ENCODE assay signal across 8 cellular contexts in genomic region chrX:154097003-154097596, GRCh38. TPM values are rescaled to one million over a fixed set of nuclear protein-coding genes. Genes with fewer than 3 reads are reported as not detected.
DNase-seq lines count a peak whose midpoint lies in the region; ATAC-seq and TF ChIP-seq lines count a peak whose summit lies in the region.

No MANE protein-coding gene starts in this region.

- peak overlapping the region; percentile 82 for H4K8ac ChIP-seq in trophoblast cell (ENCODE audit: low read depth, low read length)

- H2AK5ac ChIP-seq in trophoblast cell (ENCODE audit: low read length) = peak overlapping the region; percentile 96

- DNase-seq in DMS153 treated with DMSO at 0.1 percent for 48 hours (lab: John Stamatoyannopoulos, UW; ENCODE audit: unreplicated experiment) (peak; percentile 29), cardiac muscle cell (ENCODE audit: low read depth in 1 of 2, low spot score in 1 of 2) (peak; percentile 72 to 85), trophoblast cell (peak in 1 of 2 donors; percentile 43), type B pancreatic cell (ENCODE audit: extremely low spot score, unreplicated experiment) (peak; percentile 82)
- peak; percentile 11 for DNase-seq in activated naive CD8-positive, alpha-beta T cell treated with anti-CD3 and anti-CD28 coated beads, Interleukin-2, amount 50 U/mL, for 16 hours (ENCODE audit: low read depth, low spot score)

- H3K36me3 Mint-ChIP-seq in type B pancreatic cell = no peaks in the 10 kb centered on the region

- H3K9ac ChIP-seq in KMS-11 (peak overlapping the region; percentile 55; the same call in 1 of the 2 replicates), SU-DHL-6 (ENCODE audit: low read length) (peak overlapping the region; percentile 77), trophoblast cell (ENCODE audit: low read length) (peak overlapping the region; percentile 83)

- H3K4me1 ChIP-seq in KMS-11 (ENCODE audit: low read depth, poor library complexity, severe bottlenecking) = peaks cover 26% of the 10 kb centered on the region
- H3K4me1 ChIP-seq in cardiac muscle cell (ENCODE audit: low read depth) = peaks cover 15% of the 10 kb centered on the region
- H3K4me1 ChIP-seq in trophoblast cell (ENCODE audit: control insufficient read depth in 1 of 2, insufficient read depth in 2 of 2, low read length in 2 of 2) = peaks cover 0 to 22% of the 10 kb centered on the region in 2 experiments

- H2AFZ ChIP-seq in KMS-11 (ENCODE audit: low read depth) = no peak overlapping the region
- H2AFZ ChIP-seq in SU-DHL-6 (ENCODE audit: low read depth, low read length, severe bottlenecking) = no peak overlapping the region
- H2AFZ ChIP-seq in trophoblast cell (ENCODE audit: insufficient read depth, low read length, poor library complexity) = peak overlapping the region; percentile 93

- H3K9me2 ChIP-seq in SU-DHL-6 (replicated peaks; ENCODE audit: insufficient read depth, low read length) = no peaks in the 10 kb centered on the region

- H4K20me1 ChIP-seq in KMS-11 (ENCODE audit: insufficient read depth) = no peaks in the 10 kb centered on the region
- 0 out of 2 replicates have a peak, but pooled peaks cover 10% of the 10 kb centered on the region for H4K20me1 ChIP-seq in SU-DHL-6 (ENCODE audit: low read depth, low read length)

- peak overlapping the region; percentile 68 for H2BK5ac ChIP-seq in trophoblast cell (ENCODE audit: low read depth, low read length, poor library complexity)

- peak overlapping the region; percentile 97 for H3K4ac ChIP-seq in trophoblast cell (ENCODE audit: low read depth, low read length)

- peaks cover 38% of the 10 kb centered on the region for H3K4me1 Mint-ChIP-seq in type B pancreatic cell (ENCODE audit: unreplicated experiment)

- no peaks in the 10 kb centered on the region for H3K9me3 Mint-ChIP-seq in type B pancreatic cell

- H3K23ac ChIP-seq in trophoblast cell (ENCODE audit: low read length) = no peak overlapping the region

- no peaks in the 10 kb centered on the region for H3K36me3 ChIP-seq in KMS-11 (ENCODE audit: insufficient read depth)
- H3K36me3 ChIP-seq in SU-DHL-6 (ENCODE audit: low read length) = no peaks in the 10 kb centered on the region
- H3K36me3 ChIP-seq in cardiac muscle cell = no peaks in the 10 kb centered on the region
- H3K36me3 ChIP-seq in trophoblast cell (ENCODE audit: control insufficient read depth in 1 of 2, insufficient read depth in 2 of 2, low read length in 2 of 2) = no peaks in the 10 kb centered on the region

- no peaks in the 10 kb centered on the region for H3K9me3 ChIP-seq in SU-DHL-6 (ENCODE audit: insufficient read depth, low read length)
- H3K9me3 ChIP-seq in cardiac muscle cell (ENCODE audit: low read depth) = no peaks in the 10 kb centered on the region
- no peaks in the 10 kb centered on the region for H3K9me3 ChIP-seq in trophoblast cell (ENCODE audit: insufficient read depth, low read depth, low read length)

- ATAC-seq in GM21529 (IDR thresholded peaks at IDR 0.05; ENCODE audit: unreplicated experiment) = peak; percentile 37

- H3K14ac ChIP-seq in trophoblast cell (ENCODE audit: low read length) = peak overlapping the region; percentile 92

- H3K27me3 Mint-ChIP-seq in type B pancreatic cell = no peaks in the 10 kb centered on the region

- H2BK12ac ChIP-seq in trophoblast cell (ENCODE audit: low read length) = no peak overlapping the region

- H3K4me2 ChIP-seq in KMS-11 (peak overlapping the region; percentile 59), SU-DHL-6 (ENCODE audit: low read depth, low read length, poor library complexity, severe bottlenecking) (peak overlapping the region; percentile 90), trophoblast cell (ENCODE audit: low read length) (peak overlapping the region; percentile 98)

- H3K27me3 ChIP-seq in KMS-11 (ENCODE audit: insufficient read depth, low read depth) = no peaks in the 10 kb centered on the region
- no peaks in the 10 kb centered on the region for H3K27me3 ChIP-seq in SU-DHL-6 (ENCODE audit: low read length)
- H3K27me3 ChIP-seq in cardiac muscle cell = no peaks in the 10 kb centered on the region
- no peaks in the 10 kb centered on the region for H3K27me3 ChIP-seq in trophoblast cell (ENCODE audit: insufficient read depth, low read length)

- no peak for TF ChIP-seq CTCF in KMS-11 (conservative IDR thresholded peaks at IDR 0.05; ENCODE audit: low read depth, low read length)
- no peak for TF ChIP-seq CTCF in SU-DHL-6 (IDR thresholded peaks at IDR 0.05; ENCODE audit: insufficient read depth, low read length, poor library complexity, severe bottlenecking)
- TF ChIP-seq CTCF in cardiac muscle cell (IDR thresholded peaks at IDR 0.05; ENCODE audit: low read depth, low read length) = no peak
- no peak for TF ChIP-seq CTCF in type B pancreatic cell (conservative IDR thresholded peaks at IDR 0.05)

- WGBS in trophoblast cell (ENCODE audit: extremely low coverage, insufficient coverage, insufficient read length) = no CpG with 5 or more reads among the region's 82 CpGs

- peak overlapping the region; percentile 66 for H2BK120ac ChIP-seq in trophoblast cell (ENCODE audit: insufficient read depth, low read length, poor library complexity)

- H3K27ac ChIP-seq in KMS-11 (peak overlapping the region; percentile 28; the same call in 1 of the 2 replicates), SU-DHL-6 (ENCODE audit: low read depth, low read length) (peak overlapping the region; percentile 62), cardiac muscle cell (peak overlapping the region; percentile 96), trophoblast cell (ENCODE audit: low read depth, low read length) (peak overlapping the region; percentile 78)

- peak overlapping the region; percentile 76 for H3K27ac Mint-ChIP-seq in type B pancreatic cell

- H4K12ac ChIP-seq in trophoblast cell (ENCODE audit: low read depth, low read length) = peak overlapping the region; percentile 75

- peak overlapping the region; percentile 84 for H3K18ac ChIP-seq in trophoblast cell (ENCODE audit: low read length)

- peaks cover 6% of the 10 kb centered on the region for H3K79me1 ChIP-seq in trophoblast cell (ENCODE audit: low read length)

- H4K91ac ChIP-seq in trophoblast cell (ENCODE audit: low read depth, low read length) = peak overlapping the region; percentile 90

- H3K79me2 ChIP-seq in KMS-11 (ENCODE audit: insufficient read depth, low read depth) (peaks cover 48% of the 10 kb centered on the region), SU-DHL-6 (ENCODE audit: insufficient read depth, low read length) (peaks cover 48% of the 10 kb centered on the region), trophoblast cell (ENCODE audit: control insufficient read depth, insufficient read depth, low read length, poor library complexity) (peaks cover 6% of the 10 kb centered on the region)

- no peak overlapping the region for H3K4me3 ChIP-seq in KMS-11 (IDR thresholded peaks at IDR 0.05; ENCODE audit: insufficient read depth, low read depth, low read length)
- H3K4me3 ChIP-seq in SU-DHL-6 (ENCODE audit: insufficient read depth, low read length, poor library complexity, severe bottlenecking) = peak overlapping the region; percentile 82
- H3K4me3 ChIP-seq in cardiac muscle cell = peak overlapping the region; percentile 64
- peak overlapping the region; percentile 91 for H3K4me3 ChIP-seq in trophoblast cell (ENCODE audit: low read depth, low read length)

- peak overlapping the region; percentile 87 for H3K4me3 Mint-ChIP-seq in type B pancreatic cell

- no peaks in the 10 kb centered on the region for H3F3A ChIP-seq in SU-DHL-6 (ENCODE audit: insufficient read depth)

RNA-seq across cellular contexts. Expression of gene MECP2, which starts 0.4 kb away (rescaled TPM):
- total RNA-seq in cardiac muscle cell (57.2 and 64.5 TPM in 2 replicates), type B pancreatic cell (ENCODE audit: low replicate concordance) (32.0 and 37.7 TPM in 2 replicates)
- polyA plus RNA-seq in cardiac muscle cell = 15.6 and 17.9 TPM in 2 replicates
- 13.4 and 13.5 TPM in 2 replicates for polyA plus RNA-seq in trophoblast cell (2013)

RNA-seq across cellular contexts. Expression of gene OPN1LW, which starts 46.9 kb away (rescaled TPM):
- total RNA-seq in cardiac muscle cell (not detected in 2 replicates), type B pancreatic cell (ENCODE audit: low replicate concordance) (not detected in 2 replicates)
- polyA plus RNA-seq in cardiac muscle cell = not detected in 2 replicates
- polyA plus RNA-seq in trophoblast cell (2013) = not detected in 2 replicates

Comparison
In these comparisons a context has a peak if more than half of its experiments do, and no peak if none do; other contexts are left out.
1. H3K27ac ChIP-seq: peak in every context shown above with its lines; median percentile 96 in cardiac muscle cell; 78 in trophoblast cell; 62 in SU-DHL-6; 28 in KMS-11.